19 cellular contexts compared by ENCODE assay signal in genomic region chr10:74415440-74415839, GRCh38.
A peak's percentile ranks its signal among the peaks of the same experiment; 100 is the strongest.
DNase-seq lines count a peak whose midpoint lies in the region; ATAC-seq, FAIRE-seq and TF ChIP-seq lines count a peak whose summit lies in the region.
"Had no signal": no experiment of that assay in that cellular context is flagged by ENCODE, and none has a peak within 500 bp of the region (broad histone marks: within the 10 kb centered on the region; RNA-seq: fewer than 3 reads in every experiment).

No MANE protein-coding gene starts in this region.

- peak; percentile 64 for FAIRE-seq in H54 (lab: Jason Lieb, UNC)
- FAIRE-seq: A549, GM19239, HepG2 had no signal

- DNase-seq in H54 (ENCODE audit: insufficient read length, low spot score) (no peak), fibroblast of villous mesenchyme (ENCODE audit: low read depth) (peak; percentile 57), DMS153 (lab: John Stamatoyannopoulos, UW) (no peak)
- DNase-seq in activated CD4-positive, alpha-beta T cell treated with anti-CD3 and anti-CD28 coated beads for 1 hour = no peak
- DNase-seq: AML-193; Caco-2; CD4-positive, alpha-beta T cell; DMS79; GDM1; GM23248; H7; KG1 had no signal

- no peak for TF ChIP-seq CTCF in fibroblast of villous mesenchyme (IDR thresholded peaks at IDR 0.05; ENCODE audit: insufficient read depth, low read depth, low read length)

- H3K4me3 ChIP-seq in fibroblast of villous mesenchyme (ENCODE audit: low read depth, low read length) = no peak overlapping the region
- H3K4me3 ChIP-seq: A549, GM23248 had no signal

- TF ChIP-seq POLR2A in H54 (IDR thresholded peaks at IDR 0.05; ENCODE audit: low read depth, low read length) = no peak

- no peak for ATAC-seq in SK-N-SH treated with all-trans-retinoic acid at 6 μM for 48 hours
- ATAC-seq in GM21447 (IDR thresholded peaks at IDR 0.05; ENCODE audit: unreplicated experiment) = no peak
- ATAC-seq in HG03432 (IDR thresholded peaks at IDR 0.05; ENCODE audit: unreplicated experiment) = no peak
- ATAC-seq: A549, HCT116, HepG2 had no signal

TF ChIP-seq in SK-N-SH treated with all-trans-retinoic acid at 6 μM for 48 hours, 23 proteins besides CTCF, POLR2A, EP300 and RAD21:
- TF ChIP-seq CSRNP3 (CRISPR knock-in tag; IDR thresholded peaks at IDR 0.05) = 0 out of 2 replicates have a peak, but pooled peaks have one; percentile 36
- TF ChIP-seq TSHZ2 (CRISPR knock-in tag; IDR thresholded peaks at IDR 0.05) = peak; percentile 79; the same call in 1 of the 2 replicates
- TF ChIP-seq ZNF565 (CRISPR knock-in tag; conservative IDR thresholded peaks at IDR 0.05; ENCODE audit: low read depth) = no peak
- 0 out of 2 replicates have a peak, but pooled peaks have one; percentile 17 for TF ChIP-seq BACH2 (CRISPR knock-in tag; IDR thresholded peaks at IDR 0.05; ENCODE audit: borderline replicate concordance)
- TF ChIP-seq TCF4 (CRISPR knock-in tag; IDR thresholded peaks at IDR 0.05; ENCODE audit: borderline replicate concordance) = peak; percentile 94
